ENCODE assay signal across 12 cellular contexts in the genomic region with DNA sequence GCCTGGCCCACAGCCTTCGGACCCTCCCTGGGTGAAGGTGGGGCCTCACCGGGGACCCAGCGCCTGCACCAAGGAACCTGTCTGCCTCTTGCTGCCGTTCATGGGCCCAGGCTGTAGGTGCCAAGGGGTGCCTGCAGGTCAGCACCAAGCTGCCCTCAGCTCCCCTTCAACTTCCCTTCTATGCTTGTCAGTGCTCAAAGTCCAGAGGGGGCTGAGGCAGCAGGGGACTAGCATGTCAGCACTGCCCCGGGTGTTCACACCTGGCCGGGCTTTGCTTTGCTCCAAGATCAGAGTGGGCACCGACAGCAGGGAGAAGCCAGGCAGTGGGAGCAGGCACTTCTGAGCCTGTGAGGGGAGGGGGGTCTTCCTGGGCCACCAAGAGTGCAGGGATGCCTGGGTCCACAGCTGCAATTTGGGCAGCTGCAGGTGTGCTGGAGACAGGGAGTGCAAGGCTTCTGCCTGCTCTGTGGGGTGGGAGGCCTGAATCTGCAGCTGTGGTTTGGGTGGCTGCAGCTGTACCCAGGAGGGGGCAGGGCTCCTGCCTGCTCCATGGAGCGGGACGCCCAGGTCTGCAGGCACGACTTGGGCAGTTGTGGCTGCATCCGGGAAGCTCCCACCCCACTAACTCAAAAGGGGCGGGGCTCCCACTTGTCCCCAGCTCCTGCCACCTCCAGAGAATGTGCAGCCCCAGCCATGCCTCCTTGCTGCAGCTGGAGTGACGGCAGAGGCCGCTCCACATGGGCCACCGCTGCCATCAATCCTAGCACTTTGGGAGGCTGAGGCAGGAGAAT. TPM values are rescaled to one million over a fixed set of nuclear protein-coding genes. Genes with fewer than 3 reads are reported as not detected.
DNase-seq lines count a peak whose midpoint lies in the region; ATAC-seq and TF ChIP-seq lines count a peak whose summit lies in the region.
"Had no signal": no experiment of that assay in that cellular context is flagged by ENCODE, and none has a peak within 500 bp of the region (broad histone marks: within the 10 kb centered on the region; RNA-seq: fewer than 3 reads in every experiment).

No MANE protein-coding gene starts in this region.

- DNase-seq in GDM1 (lab: John Stamatoyannopoulos, UW) (no peak), mammary epithelial cell (no peak)
- DNase-seq: activated CD8-positive, alpha-beta memory T cell treated with anti-CD3 and anti-CD28 coated beads, Interleukin-2, amount 50 U/mL, for 4 hours; NCI-H1436; T-helper 9 cell had no signal

- ATAC-seq in GM19035 (IDR thresholded peaks at IDR 0.05; ENCODE audit: unreplicated experiment): peak; percentile 32
- peak; percentile 29 for ATAC-seq in HG03045 (IDR thresholded peaks at IDR 0.05; ENCODE audit: unreplicated experiment)
- no peak for ATAC-seq in GM18861 (IDR thresholded peaks at IDR 0.05; ENCODE audit: unreplicated experiment)
- ATAC-seq in GM21381 (IDR thresholded peaks at IDR 0.05; ENCODE audit: unreplicated experiment): no peak

- H3K36me3 ChIP-seq in neutrophil: no peaks in the 10 kb centered on the region
- no peaks in the 10 kb centered on the region for H3K36me3 ChIP-seq in mammary epithelial cell (ENCODE audit: insufficient read depth, low read length)
- H3K36me3 ChIP-seq: HAP-1 had no signal

- no peak overlapping the region for H3K4me2 ChIP-seq in mammary epithelial cell (ENCODE audit: insufficient read depth, low read depth, low read length)

- H3K9ac ChIP-seq in mammary epithelial cell (ENCODE audit: insufficient read depth, low read length): no peak overlapping the region

- no peak overlapping the region for H2AFZ ChIP-seq in mammary epithelial cell (ENCODE audit: low read depth, low read length)

- H3K4me3 ChIP-seq in neutrophil (ENCODE audit: low read depth in 1 of 2, low read length in 1 of 2): peak overlapping the region in 1 of 2 experiments; percentile 54
- no peak overlapping the region for H3K4me3 ChIP-seq in mammary epithelial cell (replicated peaks in 1 of 3; ENCODE audit: insufficient read depth in 1 of 3, low read depth in 2 of 3, low read length in 3 of 3)
- H3K4me3 ChIP-seq: HAP-1 had no signal

- intact Hi-C loops in mammary epithelial cell (cut with micrococcal nuclease): no loop called here

- H3K9me3 ChIP-seq in neutrophil (no peaks in the 10 kb centered on the region), mammary epithelial cell (replicated peaks; ENCODE audit: insufficient read depth, low read length) (no peaks in the 10 kb centered on the region)
- H3K9me3 ChIP-seq: HAP-1 had no signal

- BruUV-seq in mammary epithelial cell (replicated peaks; lab: Mats Ljungman, UMichigan): no TSS peak

- WGBS in mammary epithelial cell (ENCODE audit: low coverage, missing lambda C conversion rate): 80% methylated on average over 13 of the region's 15 CpGs

- no peaks in the 10 kb centered on the region for H3K79me2 ChIP-seq in mammary epithelial cell (ENCODE audit: insufficient read depth, low read length)

- no peak for TF ChIP-seq CTCF in neutrophil (IDR thresholded peaks at IDR 0.05)
- no peak for TF ChIP-seq CTCF in mammary epithelial cell (conservative IDR thresholded peaks at IDR 0.05 in 1 of 2, IDR thresholded peaks at IDR 0.05 in 1 of 2; ENCODE audit: extremely low read depth in 1 of 2, insufficient read depth in 1 of 2, low read depth in 1 of 2, low read length in 2 of 2)

- in situ Hi-C loops in mammary epithelial cell (cut with MboI; ENCODE audit: low sequenced_read_pairs in 2 of 2): no loop called here

- H3K27ac ChIP-seq in neutrophil (peak overlapping the region; percentile 90), mammary epithelial cell (ENCODE audit: insufficient read depth, low read depth, low read length) (no peak overlapping the region)

- H3K4me1 ChIP-seq in neutrophil (ENCODE audit: control insufficient read depth in 1 of 2, insufficient read depth in 1 of 2, low read depth in 1 of 2, low read length in 1 of 2) (peaks cover 76 to 82% of the 10 kb centered on the region in 2 experiments), mammary epithelial cell (ENCODE audit: insufficient read depth, low read length) (peaks cover 6% of the 10 kb centered on the region)

- TF ChIP-seq POLR2A in Raji (IDR thresholded peaks at IDR 0.05; ENCODE audit: insufficient read depth, low read depth, low read length): peak; percentile 51; the same call in 1 of the 2 replicates

- CTCF ChIA-PET in mammary epithelial cell (lab: Charles Lee; ENCODE audit: low non-redundant PET): no interaction called here

- H3K27me3 ChIP-seq in neutrophil (no peaks in the 10 kb centered on the region), mammary epithelial cell (ENCODE audit: insufficient read depth, low read length) (no peaks in the 10 kb centered on the region)

- no peaks in the 10 kb centered on the region for H4K20me1 ChIP-seq in mammary epithelial cell (ENCODE audit: insufficient read depth, low read length)

- dilution Hi-C loops in mammary epithelial cell (cut with HindIII; ENCODE audit: low sequenced_read_pairs): no loop called here

RNA-seq across cellular contexts. Expression of a gene that starts 27.6 kb away (rescaled TPM):
- total RNA-seq in mammary epithelial cell: not detected
- polyA plus RNA-seq in mammary epithelial cell: not detected
- not detected for polyA minus RNA-seq in mammary epithelial cell

RNA-seq across cellular contexts. Expression of a gene that starts 32.4 kb away (rescaled TPM):
- total RNA-seq in mammary epithelial cell: not detected
- polyA plus RNA-seq in mammary epithelial cell: not detected
- not detected for polyA minus RNA-seq in mammary epithelial cell

RNA-seq across cellular contexts. Expression of a gene that starts 35.3 kb away (rescaled TPM):
- not detected for total RNA-seq in mammary epithelial cell
- not detected for polyA plus RNA-seq in mammary epithelial cell
- polyA minus RNA-seq in mammary epithelial cell: not detected

RNA-seq across cellular contexts. Expression of a gene that starts 36.6 kb away (rescaled TPM):
- 10 to 100 TPM in 1 of 2 donors, 1 to 10 TPM in 1; 2.2 to 14.7 TPM for total RNA-seq in mammary epithelial cell
- polyA plus RNA-seq in mammary epithelial cell: 13.8 TPM
- polyA minus RNA-seq in mammary epithelial cell: 3.6 TPM

RNA-seq across cellular contexts. Expression of a gene that starts 39.6 kb away (rescaled TPM):
- not detected for total RNA-seq in mammary epithelial cell
- not detected for polyA plus RNA-seq in mammary epithelial cell
- polyA minus RNA-seq in mammary epithelial cell: not detected

Comparison
In these comparisons a context has a peak if more than half of its experiments do, and no peak if none do; other contexts are left out.
1. ATAC-seq: peak in GM19035 (single experiment) and HG03045 (single experiment); none in GM18861 (single experiment) and GM21381 (single experiment).